ENCODE assay signal across 7 cellular contexts in genomic region chr11:56624661-56625110, GRCh38. TPM values are rescaled to one million over a fixed set of nuclear protein-coding genes. Genes with fewer than 3 reads are reported as not detected.
A peak's percentile ranks its signal among the peaks of the same experiment; 100 is the strongest.
DNase-seq lines count a peak whose midpoint lies in the region; ATAC-seq, FAIRE-seq and TF ChIP-seq lines count a peak whose summit lies in the region.

No MANE protein-coding gene starts in this region.

- no peak for FAIRE-seq in small intestine (lab: Jason Lieb, UNC)

- H3K4me1 ChIP-seq in foreskin keratinocyte (no peaks in the 10 kb centered on the region), small intestine (ENCODE audit: control insufficient read depth in 2 of 2, insufficient read depth in 1 of 2, low read depth in 1 of 2, low read length in 1 of 2) (no peaks in the 10 kb centered on the region)

- H3K27ac ChIP-seq in foreskin keratinocyte (no peak overlapping the region), small intestine (ENCODE audit: low read depth in 1 of 2, low read length in 1 of 2) (no peak overlapping the region)

- DNase-seq in RKO (ENCODE audit: low spot score) (peak; percentile 92), foreskin keratinocyte (peak; percentile 45 to 60), small intestine (peak; percentile 22), DMS79 treated with DMSO at 0.1 percent for 48 hours (lab: John Stamatoyannopoulos, UW) (no peak)

- ATAC-seq in HG02885 (IDR thresholded peaks at IDR 0.05; ENCODE audit: poor library complexity, unreplicated experiment) = peak; percentile 46
- ATAC-seq in foreskin keratinocyte = peak; percentile 97
- ATAC-seq in HG03108 (IDR thresholded peaks at IDR 0.05; ENCODE audit: unreplicated experiment) = no peak

- 4 to 7% (median 6%) methylated on average over 3 of the region's 3 CpGs for WGBS in small intestine, 3 donors

- TF ChIP-seq CTCF in GM12874 (IDR thresholded peaks at IDR 0.05; ENCODE audit: insufficient read depth, low read depth, low read length) (0 out of 2 replicates have a peak, but pooled peaks have one; percentile 17), foreskin keratinocyte (conservative IDR thresholded peaks at IDR 0.05) (peak; percentile 80)

- H3K4me3 ChIP-seq in small intestine (ENCODE audit: low read depth in 1 of 2, low read length in 2 of 2) = no peak overlapping the region

- no peaks in the 10 kb centered on the region for H3K9me3 ChIP-seq in small intestine (ENCODE audit: control insufficient read depth, low read depth)

- no peaks in the 10 kb centered on the region for H3K27me3 ChIP-seq in foreskin keratinocyte
- no peaks in the 10 kb centered on the region for H3K27me3 ChIP-seq in small intestine (ENCODE audit: control insufficient read depth in 2 of 2, insufficient read depth in 2 of 2, low read length in 2 of 2)

- no peaks in the 10 kb centered on the region for H3K36me3 ChIP-seq in small intestine (ENCODE audit: control insufficient read depth in 2 of 2, insufficient read depth in 2 of 2, low read length in 2 of 2)

RNA-seq across cellular contexts. Expression of gene OR5M1, which starts 10.0 kb away (rescaled TPM):
- total RNA-seq in foreskin keratinocyte = not detected in 2 replicates
- polyA plus RNA-seq in foreskin keratinocyte (not detected in 2 replicates), small intestine (not detected)

RNA-seq across cellular contexts. Expression of gene OR5AP2, which starts 17.6 kb away (rescaled TPM):
- not detected in 2 replicates for total RNA-seq in foreskin keratinocyte
- polyA plus RNA-seq in foreskin keratinocyte (not detected in 2 replicates), small intestine (not detected)

RNA-seq across cellular contexts. Expression of gene OR5AR1, which starts 38.8 kb away (rescaled TPM):
- not detected in 2 replicates for total RNA-seq in foreskin keratinocyte
- polyA plus RNA-seq in foreskin keratinocyte (not detected in 2 replicates), small intestine (not detected)

RNA-seq across cellular contexts. Expression of gene OR5M10, which starts 47.2 kb away (rescaled TPM):
- total RNA-seq in foreskin keratinocyte = not detected in 2 replicates
- polyA plus RNA-seq in foreskin keratinocyte (not detected in 2 replicates), small intestine (not detected)
